In genomic region chr3:27993061-27993460, GRCh38 we compare ENCODE assay signal across 13 cellular contexts.
"Had no signal": no experiment of that assay in that cellular context is flagged by ENCODE, and none has a peak within 500 bp of the region (broad histone marks: within the 10 kb centered on the region; RNA-seq: fewer than 3 reads in every experiment).

No MANE protein-coding gene starts in this region.

- DNase-seq: activated CD4-positive, alpha-beta T cell treated with anti-CD3 and anti-CD28 coated beads, Interleukin-2, amount 10 ng/mL, durations not matched to agents 7 days and 5 days; activated naive CD4-positive, alpha-beta T cell; activated naive CD8-positive, alpha-beta T cell treated with anti-CD3 and anti-CD28 coated beads, Interleukin-2, amount 10 ng/mL, durations not matched to agents 7 days and 5 days; cortex of kidney; effector CD4-positive, alpha-beta T cell; hippocampal formation; kidney; left lung; mucosa of descending colon; naive thymus-derived CD4-positive, alpha-beta T cell; stimulated activated naive B cell treated with anti-CD40 and anti-IgM and Interleukin-4, amounts not matched to agents 10 μg/mL and 1 μg/mL and 100 μg/mL, for 72 hours; tibial artery; uterus had no signal

- ATAC-seq: left lung; mucosa of descending colon; naive thymus-derived CD4-positive, alpha-beta T cell; stimulated activated naive B cell treated with anti-CD40 and anti-IgM and Interleukin-4, amounts not matched to agents 10 μg/mL and 1 μg/mL and 100 μg/mL, for 72 hours had no signal
